8 cellular contexts compared by ENCODE assay signal in the genomic region with DNA sequence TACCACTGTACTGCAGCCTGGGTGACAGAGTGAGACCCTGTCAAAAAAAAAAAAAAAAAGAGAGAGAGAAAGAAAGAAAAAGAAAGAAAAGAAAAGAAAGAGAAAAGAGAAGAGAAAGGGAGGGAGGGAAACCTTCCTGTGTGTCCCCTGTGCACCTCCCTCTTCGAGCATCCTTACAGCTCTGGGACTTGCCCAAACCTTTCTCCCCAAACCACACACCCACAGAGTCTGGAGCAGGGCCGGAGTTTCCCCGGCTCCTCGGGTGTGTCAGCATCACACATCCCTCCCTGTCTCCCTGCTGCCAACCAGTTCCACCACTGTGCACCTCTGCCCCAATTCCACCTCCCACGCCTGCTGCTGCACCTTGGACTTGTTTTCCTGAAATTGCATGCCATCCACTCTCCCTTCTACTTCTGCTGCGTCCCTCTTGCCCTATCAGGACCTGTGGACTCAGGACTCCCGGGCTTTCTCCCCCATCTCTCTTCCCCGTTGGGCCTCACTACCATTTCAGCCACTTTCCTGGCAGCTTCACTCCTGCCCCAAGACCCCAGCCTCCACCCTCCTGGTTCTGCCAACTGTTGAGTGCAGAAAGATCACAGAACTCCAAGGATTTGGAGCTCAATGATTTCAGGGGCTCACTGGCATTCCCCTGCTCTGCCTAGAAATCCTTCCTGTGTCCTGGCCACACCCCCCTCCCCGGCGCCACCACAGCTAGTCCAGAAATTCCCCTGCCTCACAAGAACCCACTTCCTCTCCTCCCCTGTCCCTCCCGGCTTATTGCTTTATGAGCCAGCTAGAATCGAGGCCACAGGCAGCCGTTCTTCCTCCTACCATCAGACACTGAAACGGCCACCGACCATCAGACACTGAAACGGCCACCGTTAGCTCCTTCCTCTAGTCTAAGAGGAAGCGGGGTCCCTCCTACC. TPM values are rescaled to one million over a fixed set of nuclear protein-coding genes. Genes with fewer than 3 reads are reported as not detected.
A peak's percentile ranks its signal among the peaks of the same experiment; 100 is the strongest.
DNase-seq lines count a peak whose midpoint lies in the region; ATAC-seq and TF ChIP-seq lines count a peak whose summit lies in the region.

No MANE protein-coding gene starts in this region.

- H4K20me1 ChIP-seq in neural progenitor cell (ENCODE audit: low read depth): no peaks in the 10 kb centered on the region

- H3K9me3 ChIP-seq in heart left ventricle: no peaks in the 10 kb centered on the region
- no peaks in the 10 kb centered on the region for H3K9me3 ChIP-seq in right atrium auricular region
- no peaks in the 10 kb centered on the region for H3K9me3 ChIP-seq in neural progenitor cell (ENCODE audit: low read depth)

- peaks cover 4% of the 10 kb centered on the region for H3K9me3 Mint-ChIP-seq in endothelial cell (ENCODE audit: unreplicated experiment)
- H3K9me3 Mint-ChIP-seq in neural progenitor cell: no peaks in the 10 kb centered on the region

- H3K4me1 Mint-ChIP-seq in endothelial cell (ENCODE audit: unreplicated experiment): peaks cover 12% of the 10 kb centered on the region
- peaks cover 9% of the 10 kb centered on the region for H3K4me1 Mint-ChIP-seq in neural progenitor cell

- ATAC-seq in heart left ventricle: peak in 3 of 4 donors; percentile 45 to 70 (median 45)

- H3K79me2 ChIP-seq in neural progenitor cell (ENCODE audit: low read depth): no peaks in the 10 kb centered on the region

- H3K36me3 ChIP-seq in heart left ventricle (peaks cover 0 to 40% (median 15%) of the 10 kb centered on the region in 9 donors), right atrium auricular region (peaks cover 5% of the 10 kb centered on the region), neural progenitor cell (no peaks in the 10 kb centered on the region)

- peak in 2 of 5 donors; percentile 45 to 66 for DNase-seq in heart left ventricle
- DNase-seq in right atrium auricular region (ENCODE audit: low spot score): no peak
- DNase-seq in T-helper 1 cell: peak in 3 of 5 donors; percentile 23 to 29 (median 26)
- DNase-seq in endothelial cell (ENCODE audit: low spot score): peak; percentile 35
- no peak for DNase-seq in neural progenitor cell (ENCODE audit: low spot score)
- DNase-seq in germinal center (ENCODE audit: low spot score): no peak
- no peak for DNase-seq in HuH-7 (ENCODE audit: low spot score)
- DNase-seq in NCI-H146 treated with DMSO at 0.1 percent for 48 hours (lab: John Stamatoyannopoulos, UW; ENCODE audit: unreplicated experiment): no peak

- H2AFZ ChIP-seq in neural progenitor cell (replicated peaks): no peak overlapping the region

- no peaks in the 10 kb centered on the region for H3F3A ChIP-seq in neural progenitor cell (ENCODE audit: low read depth)

- H3K4me3 ChIP-seq in heart left ventricle (no peak overlapping the region), right atrium auricular region (no peak overlapping the region), neural progenitor cell (no peak overlapping the region)

- H3K27me3 ChIP-seq in heart left ventricle (no peaks in the 10 kb centered on the region), right atrium auricular region (no peaks in the 10 kb centered on the region), neural progenitor cell (no peaks in the 10 kb centered on the region)

- peak overlapping the region; percentile 45 for H3K9ac ChIP-seq in neural progenitor cell

- TF ChIP-seq CTCF in heart left ventricle (IDR thresholded peaks at IDR 0.05): no peak
- no peak for TF ChIP-seq CTCF in right atrium auricular region (IDR thresholded peaks at IDR 0.05)
- TF ChIP-seq CTCF in endothelial cell (IDR thresholded peaks at IDR 0.05; ENCODE audit: unreplicated experiment): no peak
- no peak for TF ChIP-seq CTCF in neural progenitor cell (IDR thresholded peaks at IDR 0.05)

- peak overlapping the region in 1 of 12 donors; percentile 48 for H3K27ac ChIP-seq in heart left ventricle
- H3K27ac ChIP-seq in right atrium auricular region: no peak overlapping the region
- H3K27ac ChIP-seq in neural progenitor cell: no peak overlapping the region

- WGBS in heart left ventricle, 4 donors: 48 to 64% (median 55%) methylated on average over 18 of the region's 18 CpGs

- peaks cover 0 to 21% (median 2%) of the 10 kb centered on the region in 12 donors for H3K4me1 ChIP-seq in heart left ventricle
- no peaks in the 10 kb centered on the region for H3K4me1 ChIP-seq in right atrium auricular region
- H3K4me1 ChIP-seq in neural progenitor cell: no peaks in the 10 kb centered on the region

- H3K27me3 Mint-ChIP-seq in endothelial cell (ENCODE audit: unreplicated experiment): peaks cover 3% of the 10 kb centered on the region
- H3K27me3 Mint-ChIP-seq in neural progenitor cell (ENCODE audit: insufficient read depth, low read depth): peaks cover 5% of the 10 kb centered on the region

- intact Hi-C loops in heart left ventricle (cut with DNase I): no loop called here

- TF ChIP-seq POLR2A in heart left ventricle (IDR thresholded peaks at IDR 0.05): no peak

- H3K27ac Mint-ChIP-seq in endothelial cell (ENCODE audit: unreplicated experiment) (peak overlapping the region; percentile 20), neural progenitor cell (peak overlapping the region; percentile 39)

- peak overlapping the region; percentile 47 for H3K4me3 Mint-ChIP-seq in endothelial cell (ENCODE audit: unreplicated experiment)
- no peak overlapping the region for H3K4me3 Mint-ChIP-seq in neural progenitor cell

- no peak overlapping the region for H3K4me2 ChIP-seq in neural progenitor cell

- H3K36me3 Mint-ChIP-seq in endothelial cell (ENCODE audit: low read depth, unreplicated experiment): peaks cover 8% of the 10 kb centered on the region
- H3K36me3 Mint-ChIP-seq in neural progenitor cell: no peaks in the 10 kb centered on the region

RNA-seq across cellular contexts. Expression of a gene that starts 3.7 kb away (rescaled TPM):
- total RNA-seq in heart left ventricle: 1 to 10 TPM in 6 of 9 donors, under 1 TPM in 1, not detected in 2; 0.46 to 3.1 (median 1.5) TPM
- 1 to 10 TPM; 1.6 to 3.6 TPM for polyA plus RNA-seq in heart left ventricle
- 1 to 10 TPM in 1 of 2 donors, not detected in 1; 2.0 TPM for total RNA-seq in right atrium auricular region
- 8.4 TPM for total RNA-seq in endothelial cell (ENCODE audit: unreplicated experiment)
- total RNA-seq in neural progenitor cell (ENCODE audit: low replicate concordance): 3.0 and 6.8 TPM in 2 replicates

RNA-seq across cellular contexts. Expression of a gene that starts 17.9 kb away (rescaled TPM):
- 10 to 100 TPM in 3 of 9 donors, 1 to 10 TPM in 6; 3.3 to 15.6 (median 8.6) TPM for total RNA-seq in heart left ventricle
- polyA plus RNA-seq in heart left ventricle: 10 to 100 TPM; 17.8 to 22.1 TPM
- 10 to 100 TPM in 1 of 2 donors, 1 to 10 TPM in 1; 8.8 to 14.0 TPM for total RNA-seq in right atrium auricular region
- total RNA-seq in endothelial cell (ENCODE audit: unreplicated experiment): 22.6 TPM
- 5.9 and 9.4 TPM in 2 replicates for total RNA-seq in neural progenitor cell (ENCODE audit: low replicate concordance)

RNA-seq across cellular contexts. Expression of a gene that starts 18.0 kb away (rescaled TPM):
- 100 to 1,000 TPM in 2 of 9 donors, 10 to 100 TPM in 7; 65.5 to 117 (median 84.8) TPM for total RNA-seq in heart left ventricle
- polyA plus RNA-seq in heart left ventricle: 10 to 100 TPM; 19.5 to 28.7 TPM
- 10 to 100 TPM; 49.6 to 67.4 TPM for total RNA-seq in right atrium auricular region
- total RNA-seq in endothelial cell (ENCODE audit: unreplicated experiment): 36.1 TPM
- total RNA-seq in neural progenitor cell (ENCODE audit: low replicate concordance): 9.7 and 12.2 TPM in 2 replicates

RNA-seq across cellular contexts. Expression of a gene that starts 30.2 kb away (rescaled TPM):
- total RNA-seq in heart left ventricle: 1 to 10 TPM in 1 of 9 donors, under 1 TPM in 5, not detected in 3; 0.04 to 2.0 (median 0.09) TPM
- polyA plus RNA-seq in heart left ventricle: under 1 TPM; 0.03 to 0.04 TPM
- under 1 TPM; 0.30 to 0.71 TPM for total RNA-seq in right atrium auricular region
- total RNA-seq in endothelial cell (ENCODE audit: unreplicated experiment): not detected
- total RNA-seq in neural progenitor cell (ENCODE audit: low replicate concordance): not detected in 2 replicates

RNA-seq across cellular contexts. Expression of a gene that starts 56.1 kb away (rescaled TPM):
- total RNA-seq in heart left ventricle: 1 to 10 TPM; 1.5 to 5.4 (median 2.9) TPM
- polyA plus RNA-seq in heart left ventricle: 1 to 10 TPM; 2.0 to 3.9 TPM
- 1 to 10 TPM; 3.8 to 6.3 TPM for total RNA-seq in right atrium auricular region
- total RNA-seq in endothelial cell (ENCODE audit: unreplicated experiment): 7.8 TPM
- total RNA-seq in neural progenitor cell (ENCODE audit: low replicate concordance): 11.2 and 31.4 TPM in 2 replicates

Comparison
In these comparisons a context has a peak if more than half of its experiments do, and no peak if none do; other contexts are left out.
1. DNase-seq: peak in T-helper 1 cell (3 of 5) and endothelial cell (single experiment); none in right atrium auricular region (single experiment), neural progenitor cell (single experiment), germinal center (single experiment), HuH-7 (single experiment) and NCI-H146 treated with DMSO at 0.1 percent for 48 hours (single experiment).